ENCODE assay signal across 1 cellular context in the genomic region with DNA sequence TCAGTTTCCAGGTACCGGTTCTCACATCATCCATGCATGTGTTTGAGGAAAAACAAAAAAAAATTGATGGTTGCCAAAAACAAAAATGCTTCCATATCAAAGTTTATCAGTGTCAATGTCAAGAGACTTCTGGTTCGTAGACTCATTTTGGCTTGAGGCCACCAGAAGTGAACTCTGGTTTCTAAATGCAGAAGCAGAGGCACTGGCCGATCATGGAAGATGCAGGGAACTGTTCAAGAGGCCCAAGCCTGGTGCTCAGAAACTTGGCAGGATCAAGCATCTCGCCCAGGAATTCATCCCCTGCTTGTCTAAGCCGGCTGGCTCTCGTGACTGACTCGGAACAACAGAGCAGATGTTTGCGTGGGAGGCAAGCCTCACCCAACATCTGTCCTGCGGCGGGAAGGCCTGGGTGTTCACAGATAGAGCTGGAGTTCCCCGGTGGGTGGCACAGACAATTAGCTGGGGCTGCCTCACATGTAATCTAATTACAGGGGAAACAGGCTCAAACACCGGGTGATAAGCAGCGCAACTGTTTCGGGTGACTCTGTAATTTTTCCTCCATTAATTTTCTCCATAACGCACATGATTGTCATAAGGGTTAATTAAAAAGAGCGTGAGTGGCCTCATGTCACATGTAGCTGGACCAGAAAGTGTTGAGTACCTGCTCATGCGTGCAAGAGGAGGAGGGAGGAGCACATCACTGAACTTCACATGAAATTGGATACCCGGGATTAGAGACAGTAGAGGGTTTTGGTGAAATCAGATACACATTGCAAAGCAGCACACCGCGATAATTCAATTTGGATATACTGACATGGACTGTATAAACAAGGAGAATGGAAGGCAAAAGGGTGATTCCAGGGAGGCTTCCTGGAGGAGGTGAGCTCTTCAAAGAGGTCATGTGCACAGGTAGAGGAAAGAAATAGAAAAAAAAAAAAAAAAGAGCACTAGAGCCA.
TF ChIP-seq lines count a peak whose summit lies in the region.

No MANE protein-coding gene starts in this region.

TF ChIP-seq in K562, 482 proteins besides CTCF, POLR2A, EP300 and RAD21 (continued from another document and continues in another):
- no peak; the same call in 1 of the 2 replicates for TF ChIP-seq GABPA (tag; conservative IDR thresholded peaks at IDR 0.05; ENCODE audit: low read depth)
- TF ChIP-seq, protein P1, sequence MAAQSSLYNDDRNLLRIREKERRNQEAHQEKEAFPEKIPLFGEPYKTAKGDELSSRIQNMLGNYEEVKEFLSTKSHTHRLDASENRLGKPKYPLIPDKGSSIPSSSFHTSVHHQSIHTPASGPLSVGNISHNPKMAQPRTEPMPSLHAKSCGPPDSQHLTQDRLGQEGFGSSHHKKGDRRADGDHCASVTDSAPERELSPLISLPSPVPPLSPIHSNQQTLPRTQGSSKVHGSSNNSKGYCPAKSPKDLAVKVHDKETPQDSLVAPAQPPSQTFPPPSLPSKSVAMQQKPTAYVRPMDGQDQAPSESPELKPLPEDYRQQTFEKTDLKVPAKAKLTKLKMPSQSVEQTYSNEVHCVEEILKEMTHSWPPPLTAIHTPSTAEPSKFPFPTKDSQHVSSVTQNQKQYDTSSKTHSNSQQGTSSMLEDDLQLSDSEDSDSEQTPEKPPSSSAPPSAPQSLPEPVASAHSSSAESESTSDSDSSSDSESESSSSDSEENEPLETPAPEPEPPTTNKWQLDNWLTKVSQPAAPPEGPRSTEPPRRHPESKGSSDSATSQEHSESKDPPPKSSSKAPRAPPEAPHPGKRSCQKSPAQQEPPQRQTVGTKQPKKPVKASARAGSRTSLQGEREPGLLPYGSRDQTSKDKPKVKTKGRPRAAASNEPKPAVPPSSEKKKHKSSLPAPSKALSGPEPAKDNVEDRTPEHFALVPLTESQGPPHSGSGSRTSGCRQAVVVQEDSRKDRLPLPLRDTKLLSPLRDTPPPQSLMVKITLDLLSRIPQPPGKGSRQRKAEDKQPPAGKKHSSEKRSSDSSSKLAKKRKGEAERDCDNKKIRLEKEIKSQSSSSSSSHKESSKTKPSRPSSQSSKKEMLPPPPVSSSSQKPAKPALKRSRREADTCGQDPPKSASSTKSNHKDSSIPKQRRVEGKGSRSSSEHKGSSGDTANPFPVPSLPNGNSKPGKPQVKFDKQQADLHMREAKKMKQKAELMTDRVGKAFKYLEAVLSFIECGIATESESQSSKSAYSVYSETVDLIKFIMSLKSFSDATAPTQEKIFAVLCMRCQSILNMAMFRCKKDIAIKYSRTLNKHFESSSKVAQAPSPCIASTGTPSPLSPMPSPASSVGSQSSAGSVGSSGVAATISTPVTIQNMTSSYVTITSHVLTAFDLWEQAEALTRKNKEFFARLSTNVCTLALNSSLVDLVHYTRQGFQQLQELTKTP (IDR thresholded peaks at IDR 0.05; ENCODE audit: low read depth in 1 of 2, partially characterized antibody in 2 of 2): peak in 1 of 2 experiments; percentile 35
- TF ChIP-seq, protein P2, sequence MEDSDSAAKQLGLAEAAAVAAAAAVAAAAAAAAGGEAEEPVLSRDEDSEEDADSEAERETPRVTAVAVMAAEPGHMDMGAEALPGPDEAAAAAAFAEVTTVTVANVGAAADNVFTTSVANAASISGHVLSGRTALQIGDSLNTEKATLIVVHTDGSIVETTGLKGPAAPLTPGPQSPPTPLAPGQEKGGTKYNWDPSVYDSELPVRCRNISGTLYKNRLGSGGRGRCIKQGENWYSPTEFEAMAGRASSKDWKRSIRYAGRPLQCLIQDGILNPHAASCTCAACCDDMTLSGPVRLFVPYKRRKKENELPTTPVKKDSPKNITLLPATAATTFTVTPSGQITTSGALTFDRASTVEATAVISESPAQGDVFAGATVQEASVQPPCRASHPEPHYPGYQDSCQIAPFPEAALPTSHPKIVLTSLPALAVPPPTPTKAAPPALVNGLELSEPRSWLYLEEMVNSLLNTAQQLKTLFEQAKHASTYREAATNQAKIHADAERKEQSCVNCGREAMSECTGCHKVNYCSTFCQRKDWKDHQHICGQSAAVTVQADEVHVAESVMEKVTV (CRISPR knock-in tag; IDR thresholded peaks at IDR 0.05): no peak
- TF ChIP-seq CREB1 (IDR thresholded peaks at IDR 0.05): peak; percentile 49
- no peak for TF ChIP-seq CREB1 (CRISPR knock-in tag; IDR thresholded peaks at IDR 0.05)
- TF ChIP-seq NCOA1 (IDR thresholded peaks at IDR 0.05; ENCODE audit: low read depth): peak; percentile 69; the same call in 1 of the 2 replicates
- TF ChIP-seq, protein P3, sequence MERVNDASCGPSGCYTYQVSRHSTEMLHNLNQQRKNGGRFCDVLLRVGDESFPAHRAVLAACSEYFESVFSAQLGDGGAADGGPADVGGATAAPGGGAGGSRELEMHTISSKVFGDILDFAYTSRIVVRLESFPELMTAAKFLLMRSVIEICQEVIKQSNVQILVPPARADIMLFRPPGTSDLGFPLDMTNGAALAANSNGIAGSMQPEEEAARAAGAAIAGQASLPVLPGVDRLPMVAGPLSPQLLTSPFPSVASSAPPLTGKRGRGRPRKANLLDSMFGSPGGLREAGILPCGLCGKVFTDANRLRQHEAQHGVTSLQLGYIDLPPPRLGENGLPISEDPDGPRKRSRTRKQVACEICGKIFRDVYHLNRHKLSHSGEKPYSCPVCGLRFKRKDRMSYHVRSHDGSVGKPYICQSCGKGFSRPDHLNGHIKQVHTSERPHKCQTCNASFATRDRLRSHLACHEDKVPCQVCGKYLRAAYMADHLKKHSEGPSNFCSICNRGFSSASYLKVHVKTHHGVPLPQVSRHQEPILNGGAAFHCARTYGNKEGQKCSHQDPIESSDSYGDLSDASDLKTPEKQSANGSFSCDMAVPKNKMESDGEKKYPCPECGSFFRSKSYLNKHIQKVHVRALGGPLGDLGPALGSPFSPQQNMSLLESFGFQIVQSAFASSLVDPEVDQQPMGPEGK (CRISPR knock-in tag; IDR thresholded peaks at IDR 0.05; ENCODE audit: borderline replicate concordance): no peak
- TF ChIP-seq, protein P4, sequence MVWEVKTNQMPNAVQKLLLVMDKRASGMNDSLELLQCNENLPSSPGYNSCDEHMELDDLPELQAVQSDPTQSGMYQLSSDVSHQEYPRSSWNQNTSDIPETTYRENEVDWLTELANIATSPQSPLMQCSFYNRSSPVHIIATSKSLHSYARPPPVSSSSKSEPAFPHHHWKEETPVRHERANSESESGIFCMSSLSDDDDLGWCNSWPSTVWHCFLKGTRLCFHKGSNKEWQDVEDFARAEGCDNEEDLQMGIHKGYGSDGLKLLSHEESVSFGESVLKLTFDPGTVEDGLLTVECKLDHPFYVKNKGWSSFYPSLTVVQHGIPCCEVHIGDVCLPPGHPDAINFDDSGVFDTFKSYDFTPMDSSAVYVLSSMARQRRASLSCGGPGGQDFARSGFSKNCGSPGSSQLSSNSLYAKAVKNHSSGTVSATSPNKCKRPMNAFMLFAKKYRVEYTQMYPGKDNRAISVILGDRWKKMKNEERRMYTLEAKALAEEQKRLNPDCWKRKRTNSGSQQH (CRISPR knock-in tag; IDR thresholded peaks at IDR 0.05): 0 out of 2 replicates have a peak, but pooled peaks have one; percentile 73
- TF ChIP-seq GATA2 (CRISPR knock-in tag; IDR thresholded peaks at IDR 0.05): peak; percentile 90
- no peak for TF ChIP-seq RBM22 (IDR thresholded peaks at IDR 0.05; ENCODE audit: low read depth, low read length, poor library complexity, severe bottlenecking)
- peak; percentile 51; the same call in 1 of the 2 replicates for TF ChIP-seq LCOR (CRISPR knock-in tag; IDR thresholded peaks at IDR 0.05)
- TF ChIP-seq NCOR1 (IDR thresholded peaks at IDR 0.05): peak; percentile 97
- peak; percentile 77; the same call in 1 of the 2 replicates for TF ChIP-seq ZNF274 (IDR thresholded peaks at IDR 0.05; ENCODE audit: borderline replicate concordance, low read depth, low read length)
- TF ChIP-seq, protein P5, sequence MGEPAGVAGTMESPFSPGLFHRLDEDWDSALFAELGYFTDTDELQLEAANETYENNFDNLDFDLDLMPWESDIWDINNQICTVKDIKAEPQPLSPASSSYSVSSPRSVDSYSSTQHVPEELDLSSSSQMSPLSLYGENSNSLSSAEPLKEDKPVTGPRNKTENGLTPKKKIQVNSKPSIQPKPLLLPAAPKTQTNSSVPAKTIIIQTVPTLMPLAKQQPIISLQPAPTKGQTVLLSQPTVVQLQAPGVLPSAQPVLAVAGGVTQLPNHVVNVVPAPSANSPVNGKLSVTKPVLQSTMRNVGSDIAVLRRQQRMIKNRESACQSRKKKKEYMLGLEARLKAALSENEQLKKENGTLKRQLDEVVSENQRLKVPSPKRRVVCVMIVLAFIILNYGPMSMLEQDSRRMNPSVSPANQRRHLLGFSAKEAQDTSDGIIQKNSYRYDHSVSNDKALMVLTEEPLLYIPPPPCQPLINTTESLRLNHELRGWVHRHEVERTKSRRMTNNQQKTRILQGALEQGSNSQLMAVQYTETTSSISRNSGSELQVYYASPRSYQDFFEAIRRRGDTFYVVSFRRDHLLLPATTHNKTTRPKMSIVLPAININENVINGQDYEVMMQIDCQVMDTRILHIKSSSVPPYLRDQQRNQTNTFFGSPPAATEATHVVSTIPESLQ (CRISPR knock-in tag; IDR thresholded peaks at IDR 0.05): peak; percentile 70; the same call in 1 of the 2 replicates
- 0 out of 2 replicates have a peak, but pooled peaks have one; percentile 17 for TF ChIP-seq ZNF668 (CRISPR knock-in tag; IDR thresholded peaks at IDR 0.05)
- 0 out of 2 replicates have a peak, but pooled peaks have one; percentile 11 for TF ChIP-seq ZFP1 (CRISPR knock-in tag; IDR thresholded peaks at IDR 0.05)
- TF ChIP-seq EGR1 (conservative IDR thresholded peaks at IDR 0.05): peak; percentile 95
- TF ChIP-seq MECOM (CRISPR knock-in tag; IDR thresholded peaks at IDR 0.05): peak; percentile 70
- TF ChIP-seq, protein P6, sequence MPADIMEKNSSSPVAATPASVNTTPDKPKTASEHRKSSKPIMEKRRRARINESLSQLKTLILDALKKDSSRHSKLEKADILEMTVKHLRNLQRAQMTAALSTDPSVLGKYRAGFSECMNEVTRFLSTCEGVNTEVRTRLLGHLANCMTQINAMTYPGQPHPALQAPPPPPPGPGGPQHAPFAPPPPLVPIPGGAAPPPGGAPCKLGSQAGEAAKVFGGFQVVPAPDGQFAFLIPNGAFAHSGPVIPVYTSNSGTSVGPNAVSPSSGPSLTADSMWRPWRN (IDR thresholded peaks at IDR 0.05; ENCODE audit: low read depth): peak; percentile 79
- peak; percentile 69 for TF ChIP-seq FOSL1 (tag; conservative IDR thresholded peaks at IDR 0.05)
- peak; percentile 49; the same call in 1 of the 2 replicates for TF ChIP-seq CBX5 (IDR thresholded peaks at IDR 0.05; ENCODE audit: borderline replicate concordance, low read depth)
- TF ChIP-seq ETV6 (IDR thresholded peaks at IDR 0.05; ENCODE audit: borderline replicate concordance in 1 of 2, low read depth in 2 of 2, low read length in 1 of 2): peak in 1 of 2 experiments; percentile 73; a peak in 1 of 4 replicates
- TF ChIP-seq ETV6 (CRISPR knock-in tag; IDR thresholded peaks at IDR 0.05; ENCODE audit: borderline replicate concordance): no peak
- TF ChIP-seq NFE2L1 (tag; IDR thresholded peaks at IDR 0.05; ENCODE audit: borderline replicate concordance, low read depth): no peak
- TF ChIP-seq ZNF785 (CRISPR knock-in tag; IDR thresholded peaks at IDR 0.05): no peak
- TF ChIP-seq GTF2E2 (tag; IDR thresholded peaks at IDR 0.05): peak; percentile 56; the same call in 1 of the 2 replicates
- TF ChIP-seq, protein P7, sequence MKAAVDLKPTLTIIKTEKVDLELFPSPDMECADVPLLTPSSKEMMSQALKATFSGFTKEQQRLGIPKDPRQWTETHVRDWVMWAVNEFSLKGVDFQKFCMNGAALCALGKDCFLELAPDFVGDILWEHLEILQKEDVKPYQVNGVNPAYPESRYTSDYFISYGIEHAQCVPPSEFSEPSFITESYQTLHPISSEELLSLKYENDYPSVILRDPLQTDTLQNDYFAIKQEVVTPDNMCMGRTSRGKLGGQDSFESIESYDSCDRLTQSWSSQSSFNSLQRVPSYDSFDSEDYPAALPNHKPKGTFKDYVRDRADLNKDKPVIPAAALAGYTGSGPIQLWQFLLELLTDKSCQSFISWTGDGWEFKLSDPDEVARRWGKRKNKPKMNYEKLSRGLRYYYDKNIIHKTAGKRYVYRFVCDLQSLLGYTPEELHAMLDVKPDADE (conservative IDR thresholded peaks at IDR 0.05; ENCODE audit: control insufficient read depth, low read depth, low read length): peak; percentile 94
- TF ChIP-seq ZNF79 (CRISPR knock-in tag; IDR thresholded peaks at IDR 0.05; ENCODE audit: low read depth): 0 out of 2 replicates have a peak, but pooled peaks have one; percentile 40
- TF ChIP-seq POLR2G (IDR thresholded peaks at IDR 0.05; ENCODE audit: low read depth, low read length): no peak
- no peak for TF ChIP-seq NUFIP1 (IDR thresholded peaks at IDR 0.05; ENCODE audit: partially characterized antibody)
- TF ChIP-seq, protein P8, sequence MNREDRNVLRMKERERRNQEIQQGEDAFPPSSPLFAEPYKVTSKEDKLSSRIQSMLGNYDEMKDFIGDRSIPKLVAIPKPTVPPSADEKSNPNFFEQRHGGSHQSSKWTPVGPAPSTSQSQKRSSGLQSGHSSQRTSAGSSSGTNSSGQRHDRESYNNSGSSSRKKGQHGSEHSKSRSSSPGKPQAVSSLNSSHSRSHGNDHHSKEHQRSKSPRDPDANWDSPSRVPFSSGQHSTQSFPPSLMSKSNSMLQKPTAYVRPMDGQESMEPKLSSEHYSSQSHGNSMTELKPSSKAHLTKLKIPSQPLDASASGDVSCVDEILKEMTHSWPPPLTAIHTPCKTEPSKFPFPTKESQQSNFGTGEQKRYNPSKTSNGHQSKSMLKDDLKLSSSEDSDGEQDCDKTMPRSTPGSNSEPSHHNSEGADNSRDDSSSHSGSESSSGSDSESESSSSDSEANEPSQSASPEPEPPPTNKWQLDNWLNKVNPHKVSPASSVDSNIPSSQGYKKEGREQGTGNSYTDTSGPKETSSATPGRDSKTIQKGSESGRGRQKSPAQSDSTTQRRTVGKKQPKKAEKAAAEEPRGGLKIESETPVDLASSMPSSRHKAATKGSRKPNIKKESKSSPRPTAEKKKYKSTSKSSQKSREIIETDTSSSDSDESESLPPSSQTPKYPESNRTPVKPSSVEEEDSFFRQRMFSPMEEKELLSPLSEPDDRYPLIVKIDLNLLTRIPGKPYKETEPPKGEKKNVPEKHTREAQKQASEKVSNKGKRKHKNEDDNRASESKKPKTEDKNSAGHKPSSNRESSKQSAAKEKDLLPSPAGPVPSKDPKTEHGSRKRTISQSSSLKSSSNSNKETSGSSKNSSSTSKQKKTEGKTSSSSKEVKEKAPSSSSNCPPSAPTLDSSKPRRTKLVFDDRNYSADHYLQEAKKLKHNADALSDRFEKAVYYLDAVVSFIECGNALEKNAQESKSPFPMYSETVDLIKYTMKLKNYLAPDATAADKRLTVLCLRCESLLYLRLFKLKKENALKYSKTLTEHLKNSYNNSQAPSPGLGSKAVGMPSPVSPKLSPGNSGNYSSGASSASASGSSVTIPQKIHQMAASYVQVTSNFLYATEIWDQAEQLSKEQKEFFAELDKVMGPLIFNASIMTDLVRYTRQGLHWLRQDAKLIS (CRISPR knock-in tag; IDR thresholded peaks at IDR 0.05): no peak
- TF ChIP-seq SUPT5H (IDR thresholded peaks at IDR 0.05): no peak
- no peak for TF ChIP-seq MTA3 (IDR thresholded peaks at IDR 0.05; ENCODE audit: borderline replicate concordance)
- peak; percentile 45; the same call in 1 of the 2 replicates for TF ChIP-seq MAFG (tag; conservative IDR thresholded peaks at IDR 0.05)
- TF ChIP-seq, protein P9, sequence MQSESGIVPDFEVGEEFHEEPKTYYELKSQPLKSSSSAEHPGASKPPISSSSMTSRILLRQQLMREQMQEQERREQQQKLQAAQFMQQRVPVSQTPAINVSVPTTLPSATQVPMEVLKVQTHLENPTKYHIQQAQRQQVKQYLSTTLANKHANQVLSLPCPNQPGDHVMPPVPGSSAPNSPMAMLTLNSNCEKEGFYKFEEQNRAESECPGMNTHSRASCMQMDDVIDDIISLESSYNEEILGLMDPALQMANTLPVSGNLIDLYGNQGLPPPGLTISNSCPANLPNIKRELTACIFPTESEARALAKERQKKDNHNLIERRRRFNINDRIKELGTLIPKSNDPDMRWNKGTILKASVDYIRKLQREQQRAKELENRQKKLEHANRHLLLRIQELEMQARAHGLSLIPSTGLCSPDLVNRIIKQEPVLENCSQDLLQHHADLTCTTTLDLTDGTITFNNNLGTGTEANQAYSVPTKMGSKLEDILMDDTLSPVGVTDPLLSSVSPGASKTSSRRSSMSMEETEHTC (IDR thresholded peaks at IDR 0.05): peak; percentile 95
